ENCODE assay signal across 34 cellular contexts in genomic region chr18:22057908-22058527, GRCh38.
DNase-seq lines count a peak whose midpoint lies in the region; ATAC-seq and TF ChIP-seq lines count a peak whose summit lies in the region.
"Had no signal": no experiment of that assay in that cellular context is flagged by ENCODE, and none has a peak within 500 bp of the region (broad histone marks: within the 10 kb centered on the region; RNA-seq: fewer than 3 reads in every experiment).

No MANE protein-coding gene starts in this region.

- peaks cover 2% of the 10 kb centered on the region for H3K27me3 Mint-ChIP-seq in CD8-positive, alpha-beta T cell (ENCODE audit: low read depth)
- H3K27me3 Mint-ChIP-seq: activated CD8-positive, alpha-beta memory T cell treated with anti-CD3 and anti-CD28 coated beads, Interleukin-2, amount 10 ng/mL, durations not matched to agents 7 days and 5 days had no signal

- DNase-seq in PC-3 (peak; percentile 33), choroid plexus epithelial cell (ENCODE audit: low read depth) (peak; percentile 7), right lobe of liver (no peak), spleen (no peak), NCI-H226 (no peak)
- no peak for DNase-seq in stimulated activated CD4-positive, alpha-beta T cell treated with anti-CD3 and anti-CD28 coated beads, Interleukin-4, amount 100 ng/mL, for 24 hours
- no peak for DNase-seq in stimulated activated naive CD4-positive, alpha-beta T cell (lab: John Stamatoyannopoulos, UW)
- DNase-seq in CD8-positive, alpha-beta T cell, result no peak
- DNase-seq: activated CD4-positive, alpha-beta T cell treated with anti-CD3 and anti-CD28 coated beads, Interleukin-2, amount 50 U/mL, for 1 hour; activated CD8-positive, alpha-beta memory T cell treated with anti-CD3 and anti-CD28 coated beads, Interleukin-2, amount 10 ng/mL, durations not matched to agents 7 days and 5 days; activated naive CD4-positive, alpha-beta T cell treated with anti-CD3 and anti-CD28 coated beads for 36 hours; activated T-cell treated with anti-CD3 and anti-CD28 coated beads, Interleukin-2, amount 50 U/mL, for 72 hours; amniotic stem cell; C1 segment of cervical spinal cord; esophagus squamous epithelium; HFFc6; hypothalamus; immature natural killer cell; IMR-90; left ventricle myocardium superior; NCI-H1092; NCI-H187; NCI-H2171 treated with DMSO at 0.1 percent for 48 hours; NCI-H69; retina; small intestine; stimulated activated CD4-positive, alpha-beta T cell treated with anti-CD3 and anti-CD28 coated beads, Interleukin-2, amount 100 ng/mL, for 24 hours; substantia nigra; SW 1271; T1000 had no signal

- H3K27me3 ChIP-seq in PC-3 (ENCODE audit: low read length) (no peaks in the 10 kb centered on the region), right lobe of liver (no peaks in the 10 kb centered on the region), spleen (replicated peaks in 1 of 7) (no peaks in the 10 kb centered on the region)
- no peaks in the 10 kb centered on the region for H3K27me3 ChIP-seq in CD8-positive, alpha-beta T cell (ENCODE audit: insufficient read depth, low read length)
- H3K27me3 ChIP-seq: esophagus squamous epithelium, gastroesophageal sphincter had no signal

- no peaks in the 10 kb centered on the region for H3K4me1 Mint-ChIP-seq in CD8-positive, alpha-beta T cell (ENCODE audit: low read depth)
- H3K4me1 Mint-ChIP-seq: activated CD8-positive, alpha-beta memory T cell treated with anti-CD3 and anti-CD28 coated beads, Interleukin-2, amount 10 ng/mL, durations not matched to agents 7 days and 5 days; immature natural killer cell; nephron had no signal

- H3K36me3 ChIP-seq in PC-3 (ENCODE audit: low read depth, low read length) (no peaks in the 10 kb centered on the region), right lobe of liver (no peaks in the 10 kb centered on the region), spleen (no peaks in the 10 kb centered on the region)
- H3K36me3 ChIP-seq in CD8-positive, alpha-beta T cell (ENCODE audit: insufficient read depth, low read length), result no peaks in the 10 kb centered on the region
- H3K36me3 ChIP-seq: esophagus squamous epithelium, gastroesophageal sphincter had no signal

- H3K4me3 ChIP-seq in PC-3 (ENCODE audit: low read length), result no peak overlapping the region
- H3K4me3 ChIP-seq in choroid plexus epithelial cell (ENCODE audit: low read depth, low read length), result no peak overlapping the region
- H3K4me3 ChIP-seq in right lobe of liver, result no peak overlapping the region
- H3K4me3 ChIP-seq in spleen, result no peak overlapping the region
- no peak overlapping the region for H3K4me3 ChIP-seq in CD8-positive, alpha-beta T cell (ENCODE audit: low read depth, low read length)
- H3K4me3 ChIP-seq: esophagus squamous epithelium, gastroesophageal sphincter, GM12878 had no signal

- H3K4me1 ChIP-seq in PC-3 (ENCODE audit: insufficient read depth, low read length) (peaks cover 10% of the 10 kb centered on the region), right lobe of liver (peaks cover 0 to 8% (median 0%) of the 10 kb centered on the region in 4 donors), spleen (no peaks in the 10 kb centered on the region)
- H3K4me1 ChIP-seq in CD8-positive, alpha-beta T cell (ENCODE audit: insufficient read depth, low read length), result no peaks in the 10 kb centered on the region
- H3K4me1 ChIP-seq: esophagus squamous epithelium, gastroesophageal sphincter had no signal

- H4K20me1 ChIP-seq in PC-3 (ENCODE audit: low read length), result no peaks in the 10 kb centered on the region

- H3K9me3 Mint-ChIP-seq in CD8-positive, alpha-beta T cell, result no peaks in the 10 kb centered on the region
- H3K9me3 Mint-ChIP-seq: activated naive CD4-positive, alpha-beta T cell treated with anti-CD3 and anti-CD28 coated beads for 36 hours; activated T-cell treated with anti-CD3 and anti-CD28 coated beads, Interleukin-2, amount 50 U/mL, for 72 hours; immature natural killer cell; WTC11 had no signal

- no peak overlapping the region for H3K27ac Mint-ChIP-seq in CD8-positive, alpha-beta T cell
- H3K27ac Mint-ChIP-seq: activated CD8-positive, alpha-beta memory T cell treated with anti-CD3 and anti-CD28 coated beads, Interleukin-2, amount 10 ng/mL, durations not matched to agents 7 days and 5 days; activated naive CD4-positive, alpha-beta T cell treated with anti-CD3 and anti-CD28 coated beads for 36 hours; activated T-cell treated with anti-CD3 and anti-CD28 coated beads, Interleukin-2, amount 50 U/mL, for 72 hours; HFFc6; immature natural killer cell; nephron; WTC11 had no signal

- CTCF ChIA-PET in PC-3 (lab: Charles Lee), result interaction anchor here (0.5 kb wide), 1 partner anchor 355 kb away, joined by 4 read pairs; no protein-coding TSS in a partner anchor
- CTCF ChIA-PET in CD8-positive, alpha-beta T cell (lab: Charles Lee), result interaction anchor here (0.8 kb wide), 1 partner anchor 55 kb away, joined by 3 read pairs; no protein-coding TSS in a partner anchor

- H3K27ac ChIP-seq in PC-3 (ENCODE audit: low read length) (peak overlapping the region; percentile 81), right lobe of liver (no peak overlapping the region), spleen (peak overlapping the region in 7 of 8 donors; percentile 60 to 74 (median 68))
- no peak overlapping the region for H3K27ac ChIP-seq in CD8-positive, alpha-beta T cell (ENCODE audit: low read depth, low read length)
- H3K27ac ChIP-seq: esophagus squamous epithelium, gastroesophageal sphincter had no signal

- no peaks in the 10 kb centered on the region for H3K79me2 ChIP-seq in PC-3 (ENCODE audit: low read length)

- ATAC-seq in PC-3, result peak; percentile 55
- ATAC-seq in right lobe of liver, result peak; percentile 55 to 76 (median 72)
- ATAC-seq in CD8-positive, alpha-beta T cell, result no peak
- ATAC-seq: activated CD8-positive, alpha-beta memory T cell treated with anti-CD3 and anti-CD28 coated beads, Interleukin-2, amount 10 ng/mL, durations not matched to agents 7 days and 5 days; activated T-cell treated with anti-CD3 and anti-CD28 coated beads, Interleukin-2, amount 50 U/mL, for 72 hours; gastroesophageal sphincter; GM12878; left ventricle myocardium superior; WTC11 had no signal

- H2AFZ ChIP-seq in PC-3 (ENCODE audit: low read length), result peak overlapping the region; percentile 54

- 33% methylated on average over 4 of the region's 5 CpGs for WGBS in right lobe of liver (ENCODE audit: insufficient coverage, low coverage, low lambda C conversion rate, missing lambda C conversion rate)
- WGBS in spleen, 5 donors, result 54 to 86% (median 76%) methylated on average over 5 of the region's 5 CpGs

- no peaks in the 10 kb centered on the region for H3K9me3 ChIP-seq in PC-3 (ENCODE audit: low read length)
- no peaks in the 10 kb centered on the region for H3K9me3 ChIP-seq in right lobe of liver
- peaks cover 0 to 23% (median 4%) of the 10 kb centered on the region in 8 donors for H3K9me3 ChIP-seq in spleen
- no peaks in the 10 kb centered on the region for H3K9me3 ChIP-seq in CD8-positive, alpha-beta T cell (ENCODE audit: low read length)
- H3K9me3 ChIP-seq: esophagus squamous epithelium had no signal

- H3K4me2 ChIP-seq in PC-3 (ENCODE audit: low read length), result peak overlapping the region; percentile 24

- TF ChIP-seq POLR2A in right lobe of liver (IDR thresholded peaks at IDR 0.05), result no peak
- TF ChIP-seq POLR2A in spleen (IDR thresholded peaks at IDR 0.05), result no peak

- BruUV-seq in PC-3 (replicated peaks; lab: Mats Ljungman, UMichigan), result no TSS peak

- H3K9me2 ChIP-seq in PC-3 (replicated peaks; ENCODE audit: low read length), result no peaks in the 10 kb centered on the region

- H3F3A ChIP-seq in PC-3 (ENCODE audit: low read length, unreplicated experiment), result no peaks in the 10 kb centered on the region

- POLR2A ChIA-PET in PC-3 (lab: Charles Lee; ENCODE audit: unreplicated experiment), result no interaction called here
- POLR2A ChIA-PET in CD8-positive, alpha-beta T cell (lab: Charles Lee), result no interaction called here

- no peaks in the 10 kb centered on the region for H3K36me3 Mint-ChIP-seq in CD8-positive, alpha-beta T cell
- H3K36me3 Mint-ChIP-seq: activated CD8-positive, alpha-beta memory T cell treated with anti-CD3 and anti-CD28 coated beads, Interleukin-2, amount 10 ng/mL, durations not matched to agents 7 days and 5 days; immature natural killer cell; WTC11 had no signal

- intact Hi-C loops in PC-3 (cut with micrococcal nuclease) (no loop called here), right lobe of liver (cut with DNase I) (no loop called here), spleen (cut with DNase I; ENCODE audit: low total_unique reads) (no loop called here)
- intact Hi-C loops in CD8-positive, alpha-beta T cell (cut with DNase I, micrococcal nuclease), result no loop called here

- H3K4me3 Mint-ChIP-seq in CD8-positive, alpha-beta T cell, result no peak overlapping the region
- H3K4me3 Mint-ChIP-seq: activated CD8-positive, alpha-beta memory T cell treated with anti-CD3 and anti-CD28 coated beads, Interleukin-2, amount 10 ng/mL, durations not matched to agents 7 days and 5 days; activated naive CD4-positive, alpha-beta T cell treated with anti-CD3 and anti-CD28 coated beads for 36 hours; activated T-cell treated with anti-CD3 and anti-CD28 coated beads, Interleukin-2, amount 50 U/mL, for 72 hours; HFFc6; immature natural killer cell; nephron; WTC11 had no signal

- TF ChIP-seq CTCF in PC-3 (conservative IDR thresholded peaks at IDR 0.05; ENCODE audit: low read depth, low read length), result no peak
- TF ChIP-seq CTCF in choroid plexus epithelial cell (conservative IDR thresholded peaks at IDR 0.05; ENCODE audit: low read depth, low read length), result no peak
- TF ChIP-seq CTCF in right lobe of liver (IDR thresholded peaks at IDR 0.05), result no peak
- no peak for TF ChIP-seq CTCF in spleen (IDR thresholded peaks at IDR 0.05 in 8 of 11, conservative IDR thresholded peaks at IDR 0.05 in 3 of 11)
- TF ChIP-seq CTCF in CD8-positive, alpha-beta T cell (IDR thresholded peaks at IDR 0.05), result no peak

- H3K9ac ChIP-seq in PC-3 (ENCODE audit: low read length), result no peak overlapping the region

Comparison
In these comparisons a context has a peak if more than half of its experiments do, and no peak if none do; other contexts are left out.
1. DNase-seq: peak in PC-3 (single experiment) and choroid plexus epithelial cell (single experiment); none in right lobe of liver (0 of 3), spleen (single experiment), stimulated activated CD4-positive, alpha-beta T cell treated with anti-CD3 and anti-CD28 coated beads, Interleukin-4, amount 100 ng/mL, for 24 hours (single experiment), stimulated activated naive CD4-positive, alpha-beta T cell (0 of 6), CD8-positive, alpha-beta T cell (0 of 7) and NCI-H226 (single experiment).
2. H3K27ac ChIP-seq: peak in PC-3 (single experiment) and spleen (7 of 8); none in right lobe of liver (0 of 3) and CD8-positive, alpha-beta T cell (single experiment).